In genomic region chrX:133474559-133474958, GRCh38 we compare ENCODE assay signal across 20 cellular contexts. TPM values are rescaled to one million over a fixed set of nuclear protein-coding genes. Genes with fewer than 3 reads are reported as not detected.
A peak's percentile ranks its signal among the peaks of the same experiment; 100 is the strongest.
DNase-seq lines count a peak whose midpoint lies in the region; ATAC-seq, FAIRE-seq and TF ChIP-seq lines count a peak whose summit lies in the region.
"Had no signal": no experiment of that assay in that cellular context is flagged by ENCODE, and none has a peak within 500 bp of the region (broad histone marks: within the 10 kb centered on the region; RNA-seq: fewer than 3 reads in every experiment).

No MANE protein-coding gene starts in this region.

- H3K4me3 ChIP-seq in right cardiac atrium (ENCODE audit: low read length) (no peak overlapping the region), A549 (no peak overlapping the region), tibial artery (no peak overlapping the region)
- H3K4me3 ChIP-seq: BLaER1, GM23248 had no signal

- no peak for TF ChIP-seq EP300 in A549 (IDR thresholded peaks at IDR 0.05)

- no peak for TF ChIP-seq POLR2A in A549 (IDR thresholded peaks at IDR 0.05; ENCODE audit: low read length)

- no peaks in the 10 kb centered on the region for H3K27me3 ChIP-seq in right cardiac atrium (ENCODE audit: control insufficient read depth, insufficient read depth)
- H3K27me3 ChIP-seq in tibial artery, result no peaks in the 10 kb centered on the region

- H3K4me1 ChIP-seq in right cardiac atrium (ENCODE audit: control insufficient read depth, insufficient read depth, low read length) (no peaks in the 10 kb centered on the region), A549 (no peaks in the 10 kb centered on the region), tibial artery (peaks cover 0 to 30% (median 2%) of the 10 kb centered on the region in 4 donors)
- H3K4me1 ChIP-seq: BLaER1, Caco-2 had no signal

- no peaks in the 10 kb centered on the region for H3K36me3 ChIP-seq in tibial artery
- H3K36me3 ChIP-seq: BLaER1 had no signal

- intact Hi-C loops in Right ventricle myocardium superior (cut with DNase I), result no loop called here
- intact Hi-C loops in right cardiac atrium (cut with DNase I), result no loop called here
- intact Hi-C loops in left ventricle myocardium superior (cut with micrococcal nuclease), result no loop called here
- intact Hi-C loops in tibial artery (cut with DNase I; ENCODE audit: low total_unique reads), result no loop called here

- no peak for TF ChIP-seq CTCF in A549 (IDR thresholded peaks at IDR 0.05)
- TF ChIP-seq CTCF in tibial artery (IDR thresholded peaks at IDR 0.05), result no peak

- CTCF ChIA-PET in A549 (lab: Yijun Ruan, JAX), result no interaction called here

- DNase-seq in Right ventricle myocardium superior, result no peak
- DNase-seq in right cardiac atrium, result no peak
- no peak for DNase-seq in A549 (ENCODE audit: low read depth in 1 of 2, low spot score in 1 of 2)
- no peak for DNase-seq in left ventricle myocardium superior
- no peak for DNase-seq in tibial artery
- no peak for DNase-seq in NCI-H345 (lab: John Stamatoyannopoulos, UW)
- DNase-seq: 8988T; Caco-2; CD4-positive, CD25-positive, alpha-beta regulatory T cell; CD8-positive, alpha-beta T cell; DMS153; DND-41; GM23248; H7; HCEC 1CT had no signal

- peak; percentile 28 for FAIRE-seq in A549 (lab: Jason Lieb, UNC)
- FAIRE-seq: G401.6, GM12892 had no signal

- POLR2A ChIA-PET in A549 (lab: Yijun Ruan, JAX), result no interaction called here

- peak; percentile 73 for ATAC-seq in Right ventricle myocardium superior (ENCODE audit: poor library complexity)
- no peak for ATAC-seq in right cardiac atrium
- no peak for ATAC-seq in A549
- peak; percentile 74 for ATAC-seq in left ventricle myocardium superior
- no peak for ATAC-seq in GM19463 (IDR thresholded peaks at IDR 0.05; ENCODE audit: unreplicated experiment)
- ATAC-seq: CD8-positive, alpha-beta T cell had no signal

- H3K9me3 ChIP-seq in right cardiac atrium (ENCODE audit: control insufficient read depth, low read length) (no peaks in the 10 kb centered on the region), A549 (no peaks in the 10 kb centered on the region), tibial artery (no peaks in the 10 kb centered on the region)
- H3K9me3 ChIP-seq: BLaER1, Caco-2 had no signal

- H3K4me2 ChIP-seq in A549, result no peak overlapping the region
- H3K4me2 ChIP-seq: BLaER1 had no signal

- TF ChIP-seq RAD21 in A549 (conservative IDR thresholded peaks at IDR 0.05 in 1 of 2, IDR thresholded peaks at IDR 0.05 in 1 of 2), result no peak

- H3K27ac ChIP-seq in right cardiac atrium (ENCODE audit: low read length), result no peak overlapping the region
- H3K27ac ChIP-seq in A549, result no peak overlapping the region
- peak overlapping the region; percentile 68 to 76 for H3K27ac ChIP-seq in tibial artery
- H3K27ac ChIP-seq: BLaER1, C4-2B, GM23248 had no signal

- 64% methylated on average over 4 of the region's 4 CpGs for WGBS in right cardiac atrium
- 35% methylated on average over 4 of the region's 4 CpGs for WGBS in A549 (ENCODE audit: missing lambda C conversion rate)

TF ChIP-seq in A549, 52 proteins besides CTCF, POLR2A, EP300 and RAD21:
- no peak for TF ChIP-seq MYC (IDR thresholded peaks at IDR 0.05; ENCODE audit: borderline replicate concordance, low read length)
- TF ChIP-seq JUN (IDR thresholded peaks at IDR 0.05), result no peak
- no peak for TF ChIP-seq NFE2L2 (conservative IDR thresholded peaks at IDR 0.05; ENCODE audit: low read length)
- no peak for TF ChIP-seq ZFP36 (IDR thresholded peaks at IDR 0.05; ENCODE audit: borderline replicate concordance, partially characterized antibody)
- TF ChIP-seq SREBF2 (IDR thresholded peaks at IDR 0.05), result no peak
- no peak for TF ChIP-seq SMC3 (IDR thresholded peaks at IDR 0.05)
- no peak for TF ChIP-seq CHD4 (IDR thresholded peaks at IDR 0.05; ENCODE audit: borderline replicate concordance)
- no peak for TF ChIP-seq MAFK (IDR thresholded peaks at IDR 0.05; ENCODE audit: partially characterized antibody)
- no peak for TF ChIP-seq TFCP2L1 (CRISPR knock-in tag; IDR thresholded peaks at IDR 0.05)
- no peak for TF ChIP-seq MAZ (IDR thresholded peaks at IDR 0.05; ENCODE audit: borderline replicate concordance, low read depth, low read length)
- no peak for TF ChIP-seq REST (IDR thresholded peaks at IDR 0.05)
- TF ChIP-seq RNF2 (IDR thresholded peaks at IDR 0.05; ENCODE audit: borderline replicate concordance, low read depth), result no peak
- no peak for TF ChIP-seq FOSB (CRISPR knock-in tag; IDR thresholded peaks at IDR 0.05)
- TF ChIP-seq NPAS2 (CRISPR knock-in tag; IDR thresholded peaks at IDR 0.05; ENCODE audit: borderline replicate concordance), result no peak
TF ChIP-seq in A549: peak in this region for 0.

RNA-seq across cellular contexts. Expression of gene GPC4, which starts 59.3 kb away (rescaled TPM):
- 8.9 TPM for total RNA-seq in Right ventricle myocardium superior
- total RNA-seq in right cardiac atrium, result 1 to 10 TPM; 6.1 to 9.3 (median 7.9) TPM
- polyA plus RNA-seq in right cardiac atrium, result 4.9 TPM
- polyA plus RNA-seq in A549 (2011; rRNA removed), result 0.03 TPM in 1 of 2 replicates, not detected in the other
- 0.01 TPM in 1 of 2 replicates, not detected in the other for polyA plus RNA-seq in A549 (2012; cell fraction: cytosol; rRNA removed)
- polyA plus RNA-seq in A549 (2012; cell fraction: nucleus; rRNA removed), result 0.01 TPM in 1 of 2 replicates, not detected in the other
- 0.01 TPM in 1 of 3 replicates, not detected in the others for polyA plus RNA-seq in A549 (2017; fragmentation: RNase III; extraction: RNeasy Plus Mini Kit Qiagen cat#74134 plus additional on column Dnase treatment)
- polyA minus RNA-seq in A549 (2011; rRNA and poly(A)+ RNA removed), result not detected in 2 replicates
- 11.6 TPM for total RNA-seq in left ventricle myocardium superior
- total RNA-seq: CD4-positive, CD25-positive, alpha-beta regulatory T cell; CD8-positive, alpha-beta T cell had no signal
- polyA plus RNA-seq: CD4-positive, CD25-positive, alpha-beta regulatory T cell had no signal

Comparison
In these comparisons a context has a peak if more than half of its experiments do, and no peak if none do; other contexts are left out.
1. ATAC-seq: peak in Right ventricle myocardium superior (single experiment) and left ventricle myocardium superior (single experiment); none in right cardiac atrium (0 of 2), A549 (0 of 2) and GM19463 (single experiment).
2. H3K27ac ChIP-seq: peak in tibial artery (2 of 2); none in right cardiac atrium (single experiment) and A549 (0 of 2).